In genomic region chr13:30804474-30804873, GRCh38 we compare ENCODE assay signal across 14 cellular contexts.
DNase-seq lines count a peak whose midpoint lies in the region; ATAC-seq and TF ChIP-seq lines count a peak whose summit lies in the region.
"Had no signal": no experiment of that assay in that cellular context is flagged by ENCODE, and none has a peak within 500 bp of the region (broad histone marks: within the 10 kb centered on the region; RNA-seq: fewer than 3 reads in every experiment).

No MANE protein-coding gene starts in this region.

- TF ChIP-seq POLR2A in ovary (IDR thresholded peaks at IDR 0.05): no peak

- no peak overlapping the region for H3K4me2 ChIP-seq in hepatocyte

- H3K9me3 ChIP-seq in right atrium auricular region (no peaks in the 10 kb centered on the region), hepatocyte (ENCODE audit: low read depth) (no peaks in the 10 kb centered on the region), ovary (no peaks in the 10 kb centered on the region)
- H3K9me3 ChIP-seq: uterus had no signal

- H3K27ac ChIP-seq in right atrium auricular region (no peak overlapping the region), hepatocyte (no peak overlapping the region), ovary (no peak overlapping the region)
- H3K27ac ChIP-seq: uterus had no signal

- 95% methylated on average over 5 of the region's 5 CpGs for WGBS in hepatocyte (ENCODE audit: low lambda C conversion rate, missing lambda C conversion rate)
- 91 to 95% (median 91%) methylated on average over 5 of the region's 5 CpGs for WGBS in ovary, 3 donors

- no peak for TF ChIP-seq EP300 in ovary (IDR thresholded peaks at IDR 0.05)

- no peaks in the 10 kb centered on the region for H3K36me3 ChIP-seq in right atrium auricular region
- no peaks in the 10 kb centered on the region for H3K36me3 ChIP-seq in hepatocyte (replicated peaks; ENCODE audit: insufficient read depth, low read depth)
- H3K36me3 ChIP-seq in ovary: no peaks in the 10 kb centered on the region
- H3K36me3 ChIP-seq: uterus had no signal

- no peak overlapping the region for H2AFZ ChIP-seq in hepatocyte

- no peaks in the 10 kb centered on the region for H3K9me2 ChIP-seq in hepatocyte (replicated peaks; ENCODE audit: insufficient read depth)

- DNase-seq in right atrium auricular region (ENCODE audit: low spot score) (peak; percentile 50), Right ventricle myocardium superior (no peak), SW480 (ENCODE audit: low spot score) (peak; percentile 41), fibroblast of the aortic adventitia (ENCODE audit: low read depth) (no peak), hepatocyte (ENCODE audit: low spot score) (no peak), COLO829 (ENCODE audit: low spot score) (no peak), ovary (no peak)
- DNase-seq: activated naive CD4-positive, alpha-beta T cell treated with anti-CD3 and anti-CD28 coated beads, Interleukin-2, amount 50 U/mL, for 16 hours; AML-193; immature natural killer cell; stimulated activated CD4-positive, alpha-beta T cell treated with anti-CD3 and anti-CD28 coated beads, Interleukin-4, amount 100 ng/mL, for 24 hours; uterus had no signal

- intact Hi-C loops in Right ventricle myocardium superior (cut with DNase I): no loop called here
- intact Hi-C loops in ovary (cut with DNase I): loop anchor here in 3 of 4 donors (5.0 to 10.0 kb wide), 6 partner anchors 63 to 672 kb away; partner anchors contain the start of gene HMGB1 (in 1 of the 3)

- no peaks in the 10 kb centered on the region for H3K79me2 ChIP-seq in hepatocyte

- H4K20me1 ChIP-seq in hepatocyte (ENCODE audit: insufficient read depth, poor library complexity, severe bottlenecking): no peaks in the 10 kb centered on the region

- no peak for ATAC-seq in Right ventricle myocardium superior (ENCODE audit: poor library complexity)
- no peak for ATAC-seq in GM21381 (IDR thresholded peaks at IDR 0.05; ENCODE audit: unreplicated experiment)
- ATAC-seq: stimulated activated memory B cell treated with anti-CD40 and anti-IgM and Interleukin-4, amounts not matched to agents 10 μg/mL and 1 μg/mL and 100 μg/mL, for 72 hours had no signal

- TF ChIP-seq CTCF in right atrium auricular region (IDR thresholded peaks at IDR 0.05): no peak
- TF ChIP-seq CTCF in fibroblast of the aortic adventitia (IDR thresholded peaks at IDR 0.05; ENCODE audit: insufficient read depth, low read length): peak; percentile 39
- TF ChIP-seq CTCF in hepatocyte (IDR thresholded peaks at IDR 0.05; ENCODE audit: poor library complexity): no peak
- TF ChIP-seq CTCF in ovary (IDR thresholded peaks at IDR 0.05): no peak

- H3K27me3 ChIP-seq in right atrium auricular region (no peaks in the 10 kb centered on the region), hepatocyte (no peaks in the 10 kb centered on the region), ovary (no peaks in the 10 kb centered on the region)
- H3K27me3 ChIP-seq: uterus had no signal

- peaks cover 0 to 24% of the 10 kb centered on the region in 2 donors for H3K4me1 ChIP-seq in right atrium auricular region
- peaks cover 6% of the 10 kb centered on the region for H3K4me1 ChIP-seq in hepatocyte (ENCODE audit: insufficient read depth)
- peaks cover 2% of the 10 kb centered on the region for H3K4me1 ChIP-seq in ovary (ENCODE audit: insufficient read depth)
- H3K4me1 ChIP-seq: uterus had no signal

- H3K4me3 ChIP-seq in right atrium auricular region (no peak overlapping the region), fibroblast of the aortic adventitia (ENCODE audit: low read depth, low read length) (no peak overlapping the region), hepatocyte (no peak overlapping the region), ovary (no peak overlapping the region)
- H3K4me3 ChIP-seq: uterus had no signal

Comparison
In these comparisons a context has a peak if more than half of its experiments do, and no peak if none do; other contexts are left out.
1. DNase-seq: peak in right atrium auricular region (single experiment) and SW480 (single experiment); none in Right ventricle myocardium superior (single experiment), fibroblast of the aortic adventitia (single experiment), hepatocyte (single experiment), COLO829 (single experiment) and ovary (0 of 5).